In genomic region chr1:48697066-48697707, GRCh38 we compare ENCODE assay signal across 8 cellular contexts.
DNase-seq lines count a peak whose midpoint lies in the region; ATAC-seq and TF ChIP-seq lines count a peak whose summit lies in the region.

No MANE protein-coding gene starts in this region.

- H3K27me3 Mint-ChIP-seq in brain = peaks cover 52% of the 10 kb centered on the region

- no peaks in the 10 kb centered on the region for H3K27me3 ChIP-seq in MG63

- DNase-seq in G401 (ENCODE audit: low spot score) (peak; percentile 30), MG63 (peak; percentile 30), T-helper 9 cell (peak; percentile 7), kidney glomerular epithelial cell (lab: John Stamatoyannopoulos, UW) (peak; percentile 23)
- peak; percentile 45 for DNase-seq in stimulated activated CD4-positive, alpha-beta T cell treated with anti-CD3 and anti-CD28 coated beads, Interleukin-4, amount 100 ng/mL, for 1 hour

- H3K4me3 ChIP-seq in MG63 = no peak overlapping the region

- no peaks in the 10 kb centered on the region for H3K9me3 Mint-ChIP-seq in brain

- ATAC-seq in GM21723 (IDR thresholded peaks at IDR 0.05; ENCODE audit: unreplicated experiment) (peak; percentile 73), HG03457 (IDR thresholded peaks at IDR 0.05; ENCODE audit: unreplicated experiment) (no peak)

- no peaks in the 10 kb centered on the region for H3K36me3 Mint-ChIP-seq in brain

- peaks cover 33% of the 10 kb centered on the region for H3K4me1 Mint-ChIP-seq in brain

- no peaks in the 10 kb centered on the region for H3K9me3 ChIP-seq in MG63

- H3K36me3 ChIP-seq in MG63 = no peaks in the 10 kb centered on the region

- H3K27ac Mint-ChIP-seq in brain = peak overlapping the region in 1 of 5 experiments; percentile 86

- no peak overlapping the region for H3K4me3 Mint-ChIP-seq in brain

- in situ Hi-C loops in G401 (cut with HindIII; ENCODE audit: low sequenced_read_pairs) = no loop called here

- TF ChIP-seq CTCF in brain (conservative IDR thresholded peaks at IDR 0.05) = peak; percentile 65 to 84
